ENCODE assay signal across 8 cellular contexts in the genomic region with DNA sequence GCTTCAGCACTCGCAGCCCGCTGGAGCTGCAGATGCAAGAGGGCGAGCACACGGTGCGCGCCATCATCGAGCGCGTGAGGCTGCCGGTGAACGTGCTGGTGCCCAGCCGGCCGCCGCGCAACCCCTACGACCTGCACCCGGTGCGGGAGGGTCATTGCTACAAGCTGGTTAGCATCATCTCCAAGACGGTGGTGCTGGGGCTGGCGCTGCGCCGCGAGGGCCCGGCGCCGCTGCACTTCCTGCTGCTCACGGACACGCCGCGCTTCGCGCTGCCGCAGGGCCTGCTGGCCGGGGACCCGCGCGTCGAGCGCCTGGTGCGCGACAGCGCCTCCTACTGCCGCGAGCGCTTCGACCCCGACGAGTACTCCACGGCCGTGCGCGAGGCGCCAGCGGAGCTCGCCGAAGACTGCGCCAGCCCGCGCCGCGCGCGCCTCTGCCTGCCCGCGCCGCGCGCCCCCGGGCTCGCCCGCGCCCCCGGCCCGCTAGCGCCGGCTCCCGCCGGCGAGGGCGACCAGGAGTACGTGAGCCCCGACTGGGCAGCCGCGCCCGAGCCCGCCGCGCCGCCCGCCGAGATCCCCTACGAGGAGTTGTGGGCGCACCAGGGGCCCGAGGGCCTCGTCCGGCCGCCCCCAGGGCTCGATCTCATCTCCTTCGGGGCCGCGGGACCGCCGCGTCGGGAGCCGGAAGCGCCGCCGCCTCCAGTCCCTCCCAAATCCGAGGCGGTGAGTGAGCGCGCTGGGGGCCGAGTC. TPM values are rescaled to one million over a fixed set of nuclear protein-coding genes. Genes with fewer than 3 reads are reported as not detected.
DNase-seq lines count a peak whose midpoint lies in the region; ATAC-seq, FAIRE-seq and TF ChIP-seq lines count a peak whose summit lies in the region.

No MANE protein-coding gene starts in this region.

- H3K4me1 Mint-ChIP-seq in natural killer cell: peaks cover 6 to 19% of the 10 kb centered on the region in 2 donors

- TF ChIP-seq EP300 in esophagus muscularis mucosa (IDR thresholded peaks at IDR 0.05): no peak

- DNase-seq in NCI-H1092 (lab: John Stamatoyannopoulos, UW) (peak; percentile 62), esophagus muscularis mucosa (ENCODE audit: extremely low spot score) (no peak), natural killer cell (peak; percentile 85), urothelium cell line (ENCODE audit: low spot score) (no peak)
- peak; percentile 87 for DNase-seq in activated CD8-positive, alpha-beta memory T cell treated with anti-CD3 and anti-CD28 coated beads, Interleukin-2, amount 50 U/mL, for 4 hours
- peak; percentile 78 for DNase-seq in stimulated activated naive CD4-positive, alpha-beta T cell treated with Interleukin-2 at 50 U/mL for 16 hours (lab: John Stamatoyannopoulos, UW)

- TF ChIP-seq CTCF in DOHH2 (IDR thresholded peaks at IDR 0.05; ENCODE audit: low read depth, low read length, poor library complexity, severe bottlenecking) (no peak), esophagus muscularis mucosa (IDR thresholded peaks at IDR 0.05) (peak; percentile 60 to 78 (median 70)), natural killer cell (IDR thresholded peaks at IDR 0.05) (peak; percentile 61)

- H3K27ac Mint-ChIP-seq in natural killer cell: peak overlapping the region in 1 of 2 donors; percentile 75

- no peaks in the 10 kb centered on the region for H3K9me2 ChIP-seq in DOHH2 (replicated peaks; ENCODE audit: control insufficient read depth, low read length)

- H3F3A ChIP-seq in DOHH2 (ENCODE audit: control insufficient read depth, insufficient read depth): no peaks in the 10 kb centered on the region

- no peaks in the 10 kb centered on the region for H3K79me2 ChIP-seq in DOHH2 (ENCODE audit: control insufficient read depth, low read length)

- H3K4me3 Mint-ChIP-seq in natural killer cell: peak overlapping the region; percentile 82

- H3K4me1 ChIP-seq in DOHH2 (ENCODE audit: control insufficient read depth, low read length) (0 out of 2 replicates have a peak, but pooled peaks cover 3% of the 10 kb centered on the region), esophagus muscularis mucosa (peaks cover under 1 to 31% (median 24%) of the 10 kb centered on the region in 4 donors)

- H3K36me3 Mint-ChIP-seq in natural killer cell: no peaks in the 10 kb centered on the region

- no peak for FAIRE-seq in urothelium cell line (lab: Jason Lieb, UNC)

- H3K4me2 ChIP-seq in DOHH2 (ENCODE audit: low read length): peak overlapping the region; percentile 64

- TF ChIP-seq POLR2A in esophagus muscularis mucosa (IDR thresholded peaks at IDR 0.05; ENCODE audit: low read depth): no peak

- H3K9me3 ChIP-seq in DOHH2 (ENCODE audit: control insufficient read depth, insufficient read depth, low read length): no peaks in the 10 kb centered on the region
- no peaks in the 10 kb centered on the region for H3K9me3 ChIP-seq in esophagus muscularis mucosa

- no peaks in the 10 kb centered on the region for H3K9me3 Mint-ChIP-seq in natural killer cell

- ATAC-seq in GM21723 (IDR thresholded peaks at IDR 0.05; ENCODE audit: unreplicated experiment): peak; percentile 80
- ATAC-seq in natural killer cell: peak; percentile 97 to 98 (median 98)

- no peaks in the 10 kb centered on the region for H4K20me1 ChIP-seq in DOHH2 (ENCODE audit: control insufficient read depth, insufficient read depth, low read depth, low read length)

- no peak overlapping the region for H3K27ac ChIP-seq in DOHH2 (ENCODE audit: low read depth, low read length)
- H3K27ac ChIP-seq in esophagus muscularis mucosa (replicated peaks in 1 of 4): peak overlapping the region; percentile 78 to 82 (median 79)

- peaks cover 14 to 18% of the 10 kb centered on the region in 2 donors for H3K27me3 Mint-ChIP-seq in natural killer cell (ENCODE audit: low read depth in 2 of 2)

- intact Hi-C loops in esophagus muscularis mucosa (cut with DNase I): no loop called here
- intact Hi-C loops in natural killer cell (cut with micrococcal nuclease): loop anchor here (2.0 to 10.0 kb wide), 2 partner anchors 96 to 310 kb away; a partner anchor contains a TSS

- H3K27me3 ChIP-seq in DOHH2 (ENCODE audit: control insufficient read depth, low read length) (peaks cover 4% of the 10 kb centered on the region), esophagus muscularis mucosa (peaks cover 0 to 5% (median 0%) of the 10 kb centered on the region in 4 donors)

- 0% methylated on average over 1 of the region's 114 CpGs for WGBS in esophagus muscularis mucosa

- peak overlapping the region; percentile 67 for H3K4me3 ChIP-seq in DOHH2 (ENCODE audit: low read length)
- peak overlapping the region; percentile 71 to 77 (median 72) for H3K4me3 ChIP-seq in esophagus muscularis mucosa

- H3K36me3 ChIP-seq in DOHH2 (ENCODE audit: control insufficient read depth, low read length) (no peaks in the 10 kb centered on the region), esophagus muscularis mucosa (peaks cover 0 to 8% (median 2%) of the 10 kb centered on the region in 4 donors)

RNA-seq across cellular contexts. Expression of a gene that starts 11.8 kb away (rescaled TPM):
- total RNA-seq in esophagus muscularis mucosa (1 to 10 TPM; 2.5 to 5.5 (median 3.6) TPM), natural killer cell (1 to 10 TPM; 7.1 to 9.2 (median 7.2) TPM)

RNA-seq across cellular contexts. Expression of a gene that starts 59.7 kb away (rescaled TPM):
- total RNA-seq in esophagus muscularis mucosa: 100 to 1,000 TPM; 155 to 266 (median 175) TPM
- total RNA-seq in natural killer cell: 10 to 100 TPM; 66.6 to 76.1 (median 68.9) TPM

Comparison
In these comparisons a context has a peak if more than half of its experiments do, and no peak if none do; other contexts are left out.
1. DNase-seq: peak in NCI-H1092 (single experiment), activated CD8-positive, alpha-beta memory T cell treated with anti-CD3 and anti-CD28 coated beads, Interleukin-2, amount 50 U/mL, for 4 hours (single experiment), natural killer cell (single experiment) and stimulated activated naive CD4-positive, alpha-beta T cell treated with Interleukin-2 at 50 U/mL for 16 hours (single experiment); none in esophagus muscularis mucosa (single experiment) and urothelium cell line (single experiment).